4 cellular contexts compared by ENCODE assay signal in genomic region chr10:34462993-34463392, GRCh38.
TF ChIP-seq lines count a peak whose summit lies in the region.

No MANE protein-coding gene starts in this region.

TF ChIP-seq in HepG2, 621 proteins besides CTCF, POLR2A, EP300 and RAD21:
- TF ChIP-seq HNRNPK (IDR thresholded peaks at IDR 0.05; ENCODE audit: low read depth, low read length, poor library complexity, severe bottlenecking) (peak; percentile 34), SOX6 (IDR thresholded peaks at IDR 0.05) (no peak), SOX6 (CRISPR knock-in tag; IDR thresholded peaks at IDR 0.05) (no peak), FOXO1 (CRISPR knock-in tag; IDR thresholded peaks at IDR 0.05) (no peak), ZBTB46 (CRISPR knock-in tag; IDR thresholded peaks at IDR 0.05; ENCODE audit: borderline replicate concordance) (no peak), DMTF1 (CRISPR knock-in tag; IDR thresholded peaks at IDR 0.05) (no peak), ZNF781 (CRISPR knock-in tag; IDR thresholded peaks at IDR 0.05; ENCODE audit: borderline replicate concordance, not compliant biosample characterization) (no peak), ETV6 (CRISPR knock-in tag; conservative IDR thresholded peaks at IDR 0.05) (no peak), PCBP1 (IDR thresholded peaks at IDR 0.05; ENCODE audit: borderline replicate concordance, low read depth, low read length) (0 out of 2 replicates have a peak, but pooled peaks have one; percentile 56), PCBP2 (optimal IDR thresholded peaks at IDR 0.05; ENCODE audit: low read depth, low read length, poor library complexity, severe bottlenecking) (peak; percentile 77)

TF ChIP-seq in HEK293, 187 proteins besides CTCF, POLR2A, EP300 and RAD21:
- TF ChIP-seq PRDM1 (tag by site-specific recombination; IDR thresholded peaks at IDR 0.05) (peak; percentile 100), ZNF157 (tag by site-specific recombination; IDR thresholded peaks at IDR 0.05) (no peak)

TF ChIP-seq in GM12878, 131 proteins besides CTCF, POLR2A, EP300 and RAD21:
- TF ChIP-seq SIX5 (IDR thresholded peaks at IDR 0.05; ENCODE audit: low read depth, low read length, severe bottlenecking), result no peak
- TF ChIP-seq CREB1 (IDR thresholded peaks at IDR 0.05; ENCODE audit: low read depth), result no peak
- peak; percentile 63 for TF ChIP-seq SUZ12 (IDR thresholded peaks at IDR 0.05; ENCODE audit: unreplicated experiment)

TF ChIP-seq in K562, 482 proteins besides CTCF, POLR2A, EP300 and RAD21:
- TF ChIP-seq ZNF639 (CRISPR knock-in tag; conservative IDR thresholded peaks at IDR 0.05 in 1 of 2, IDR thresholded peaks at IDR 0.05 in 1 of 2) (no peak), SREBF2 (CRISPR knock-in tag; IDR thresholded peaks at IDR 0.05) (no peak), HMGXB4 (CRISPR knock-in tag; IDR thresholded peaks at IDR 0.05) (no peak), ZNF23 (CRISPR knock-in tag; IDR thresholded peaks at IDR 0.05) (no peak), THRA (IDR thresholded peaks at IDR 0.05) (no peak), HNRNPK (IDR thresholded peaks at IDR 0.05; ENCODE audit: low read depth, low read length, poor library complexity, severe bottlenecking) (peak; percentile 65)
